8 cellular contexts compared by ENCODE assay signal in genomic region chr1:176206006-176206960, GRCh38. TPM values are rescaled to one million over a fixed set of nuclear protein-coding genes. Genes with fewer than 3 reads are reported as not detected.
DNase-seq lines count a peak whose midpoint lies in the region; ATAC-seq and TF ChIP-seq lines count a peak whose summit lies in the region.

No MANE protein-coding gene starts in this region.

- WGBS in ovary, 3 donors: 0 to 1% (median 1%) methylated on average over 44 to 58 of the region's 58 CpGs

- H3K4me3 ChIP-seq in BLaER1: peak overlapping the region; percentile 97
- peak overlapping the region; percentile 86 for H3K4me3 ChIP-seq in ovary

- H3K9me3 Mint-ChIP-seq in activated naive CD8-positive, alpha-beta T cell treated with anti-CD3 and anti-CD28 coated beads, Interleukin-2, amount 10 ng/mL, durations not matched to agents 7 days and 5 days: peaks cover 1% of the 10 kb centered on the region

- H3K27ac ChIP-seq in BLaER1 (peak overlapping the region; percentile 98), ovary (peak overlapping the region; percentile 84 to 88)

- H3K27me3 ChIP-seq in BLaER1 (no peaks in the 10 kb centered on the region), ovary (no peaks in the 10 kb centered on the region)

- H3K9me3 ChIP-seq in BLaER1 (no peaks in the 10 kb centered on the region; the same call in 1 of the 2 replicates), ovary (no peaks in the 10 kb centered on the region)

- peaks cover 22% of the 10 kb centered on the region for H3K4me1 Mint-ChIP-seq in activated naive CD8-positive, alpha-beta T cell treated with anti-CD3 and anti-CD28 coated beads, Interleukin-2, amount 10 ng/mL, durations not matched to agents 7 days and 5 days

- no peaks in the 10 kb centered on the region for H3K27me3 Mint-ChIP-seq in activated naive CD8-positive, alpha-beta T cell treated with anti-CD3 and anti-CD28 coated beads, Interleukin-2, amount 10 ng/mL, durations not matched to agents 7 days and 5 days

- intact Hi-C loops in Right ventricle myocardium superior (cut with DNase I): no loop called here
- intact Hi-C loops in ovary (cut with DNase I): no loop called here

- POLR2A ChIA-PET in activated naive CD8-positive, alpha-beta T cell treated with anti-CD3 and anti-CD28 coated beads, Interleukin-2, amount 10 ng/mL, durations not matched to agents 7 days and 5 days (lab: Charles Lee): interaction anchor here (0.6 to 2.5 kb wide), 4 partner anchors 10 to 193 kb away, joined by 3 to 10 read pairs (median 3); no protein-coding TSS in a partner anchor

- TF ChIP-seq EP300 in ovary (IDR thresholded peaks at IDR 0.05): no peak

- H4K20me1 ChIP-seq in BLaER1: peaks cover 52% of the 10 kb centered on the region

- H3K4me2 ChIP-seq in BLaER1: peak overlapping the region; percentile 89

- ATAC-seq in GM18517 (IDR thresholded peaks at IDR 0.05; ENCODE audit: unreplicated experiment) (peak; percentile 24), HG03039 (IDR thresholded peaks at IDR 0.05; ENCODE audit: unreplicated experiment) (peak; percentile 19), Right ventricle myocardium superior (ENCODE audit: poor library complexity) (peak; percentile 60)
- peak; percentile 25 for ATAC-seq in activated naive CD8-positive, alpha-beta T cell treated with anti-CD3 and anti-CD28 coated beads, Interleukin-2, amount 10 ng/mL, durations not matched to agents 7 days and 5 days (ENCODE audit: low read depth)

- DNase-seq in NCI-H526 (lab: John Stamatoyannopoulos, UW) (peak; percentile 82 to 92), Right ventricle myocardium superior (no peak), ovary (peak in 1 of 5 donors; percentile 22), T-helper 9 cell (no peak)
- DNase-seq in activated naive CD8-positive, alpha-beta T cell treated with anti-CD3 and anti-CD28 coated beads, Interleukin-2, amount 10 ng/mL, durations not matched to agents 7 days and 5 days: peak; percentile 77

- no peak for TF ChIP-seq CTCF in ovary (IDR thresholded peaks at IDR 0.05)

- H3K27ac Mint-ChIP-seq in activated naive CD8-positive, alpha-beta T cell treated with anti-CD3 and anti-CD28 coated beads, Interleukin-2, amount 10 ng/mL, durations not matched to agents 7 days and 5 days: peak overlapping the region; percentile 100

- H3K9ac ChIP-seq in BLaER1: peak overlapping the region; percentile 97

- H3K36me3 Mint-ChIP-seq in activated naive CD8-positive, alpha-beta T cell treated with anti-CD3 and anti-CD28 coated beads, Interleukin-2, amount 10 ng/mL, durations not matched to agents 7 days and 5 days: peaks cover 9% of the 10 kb centered on the region

- H3K36me3 ChIP-seq in BLaER1: peaks cover 13% of the 10 kb centered on the region; the same call in 1 of the 2 replicates
- no peaks in the 10 kb centered on the region for H3K36me3 ChIP-seq in ovary

- H3K4me3 Mint-ChIP-seq in activated naive CD8-positive, alpha-beta T cell treated with anti-CD3 and anti-CD28 coated beads, Interleukin-2, amount 10 ng/mL, durations not matched to agents 7 days and 5 days: peak overlapping the region; percentile 100

- TF ChIP-seq POLR2A in ovary (IDR thresholded peaks at IDR 0.05): no peak

- peaks cover 33% of the 10 kb centered on the region for H3K4me1 ChIP-seq in BLaER1
- H3K4me1 ChIP-seq in ovary (ENCODE audit: insufficient read depth): peaks cover 7% of the 10 kb centered on the region

RNA-seq across cellular contexts. Expression of gene COP1, which starts 0.8 kb away (rescaled TPM):
- total RNA-seq in activated naive CD8-positive, alpha-beta T cell treated with anti-CD3 and anti-CD28 coated beads, Interleukin-2, amount 10 ng/mL, durations not matched to agents 7 days and 5 days: 10 to 100 TPM; 43.2 to 46.8 TPM
- total RNA-seq in Right ventricle myocardium superior: 20.5 TPM
- 10 to 100 TPM; 26.4 to 46.1 (median 29.0) TPM for total RNA-seq in ovary
- polyA plus RNA-seq in ovary: 10 to 100 TPM; 20.4 to 32.3 TPM

Comparison
In these comparisons a context has a peak if more than half of its experiments do, and no peak if none do; other contexts are left out.
1. DNase-seq: peak in NCI-H526 (2 of 2) and activated naive CD8-positive, alpha-beta T cell treated with anti-CD3 and anti-CD28 coated beads, Interleukin-2, amount 10 ng/mL, durations not matched to agents 7 days and 5 days (single experiment); none in Right ventricle myocardium superior (single experiment) and T-helper 9 cell (single experiment).
2. Peak in every context shown above with its lines, with median percentiles within 50 percentile points of each other: ATAC-seq.